12 cellular contexts compared by ENCODE assay signal in genomic region chr10:128324058-128324457, GRCh38.
DNase-seq lines count a peak whose midpoint lies in the region; ATAC-seq and TF ChIP-seq lines count a peak whose summit lies in the region.
"Had no signal": no experiment of that assay in that cellular context is flagged by ENCODE, and none has a peak within 500 bp of the region (broad histone marks: within the 10 kb centered on the region; RNA-seq: fewer than 3 reads in every experiment).

No MANE protein-coding gene starts in this region.

- H3K27ac Mint-ChIP-seq in glutamatergic neuron (ENCODE audit: unreplicated experiment): no peak overlapping the region
- H3K27ac Mint-ChIP-seq: activated T-cell treated with anti-CD3 and anti-CD28 coated beads, Interleukin-2, amount 50 U/mL, for 72 hours; memory B cell had no signal

- peaks cover 14% of the 10 kb centered on the region for H3K4me1 Mint-ChIP-seq in glutamatergic neuron (ENCODE audit: low read depth, unreplicated experiment)
- H3K4me1 Mint-ChIP-seq: memory B cell had no signal

- DNase-seq in NCI-H1417 (lab: John Stamatoyannopoulos, UW) (peak in 2 of 3 experiments; percentile 4), NCI-H1417 treated with DMSO at 0.1 percent for 48 hours (lab: John Stamatoyannopoulos, UW) (no peak), LNCaP clone FGC (ENCODE audit: low read depth) (peak; percentile 51), glutamatergic neuron (peak; percentile 59), pons (ENCODE audit: low spot score) (peak; percentile 10), SHP77 treated with DMSO at 0.1 percent for 48 hours (lab: John Stamatoyannopoulos, UW) (no peak), GM20000 (ENCODE audit: low spot score) (no peak)
- DNase-seq: ACHN; activated T-cell treated with anti-CD3 and anti-CD28 coated beads, Interleukin-2, amount 50 U/mL, for 72 hours; NCI-H510A had no signal

- H3K9me3 Mint-ChIP-seq in glutamatergic neuron (ENCODE audit: unreplicated experiment): peaks cover 6% of the 10 kb centered on the region
- H3K9me3 Mint-ChIP-seq: activated T-cell treated with anti-CD3 and anti-CD28 coated beads, Interleukin-2, amount 50 U/mL, for 72 hours had no signal

- no peak overlapping the region for H3K4me3 Mint-ChIP-seq in glutamatergic neuron (ENCODE audit: unreplicated experiment)
- H3K4me3 Mint-ChIP-seq: activated T-cell treated with anti-CD3 and anti-CD28 coated beads, Interleukin-2, amount 50 U/mL, for 72 hours; memory B cell had no signal

- no peak overlapping the region for H3K4me3 ChIP-seq in LNCaP clone FGC (ENCODE audit: low read depth, low read length)

- ATAC-seq in GM18870 (IDR thresholded peaks at IDR 0.05; ENCODE audit: unreplicated experiment): no peak
- ATAC-seq: activated T-cell treated with anti-CD3 and anti-CD28 coated beads, Interleukin-2, amount 50 U/mL, for 72 hours had no signal

- H3K36me3 Mint-ChIP-seq in glutamatergic neuron (ENCODE audit: unreplicated experiment): no peaks in the 10 kb centered on the region
- H3K36me3 Mint-ChIP-seq: memory B cell had no signal

- TF ChIP-seq CTCF in LNCaP clone FGC (IDR thresholded peaks at IDR 0.05; ENCODE audit: control insufficient read depth, extremely low read depth, insufficient read depth): peak; percentile 80
- no peak for TF ChIP-seq CTCF in glutamatergic neuron (IDR thresholded peaks at IDR 0.05; ENCODE audit: partially characterized antibody, unreplicated experiment)
- TF ChIP-seq CTCF in GM20000 (IDR thresholded peaks at IDR 0.05; ENCODE audit: extremely low read depth, missing control alignments): no peak

- peaks cover 3% of the 10 kb centered on the region for H3K27me3 Mint-ChIP-seq in glutamatergic neuron (ENCODE audit: unreplicated experiment)

Comparison
In these comparisons a context has a peak if more than half of its experiments do, and no peak if none do; other contexts are left out.
1. DNase-seq: peak in NCI-H1417 (2 of 3), LNCaP clone FGC (single experiment), glutamatergic neuron (single experiment) and pons (single experiment); none in NCI-H1417 treated with DMSO at 0.1 percent for 48 hours (single experiment), SHP77 treated with DMSO at 0.1 percent for 48 hours (single experiment) and GM20000 (single experiment).